ENCODE assay signal across 2 cellular contexts in the genomic region with DNA sequence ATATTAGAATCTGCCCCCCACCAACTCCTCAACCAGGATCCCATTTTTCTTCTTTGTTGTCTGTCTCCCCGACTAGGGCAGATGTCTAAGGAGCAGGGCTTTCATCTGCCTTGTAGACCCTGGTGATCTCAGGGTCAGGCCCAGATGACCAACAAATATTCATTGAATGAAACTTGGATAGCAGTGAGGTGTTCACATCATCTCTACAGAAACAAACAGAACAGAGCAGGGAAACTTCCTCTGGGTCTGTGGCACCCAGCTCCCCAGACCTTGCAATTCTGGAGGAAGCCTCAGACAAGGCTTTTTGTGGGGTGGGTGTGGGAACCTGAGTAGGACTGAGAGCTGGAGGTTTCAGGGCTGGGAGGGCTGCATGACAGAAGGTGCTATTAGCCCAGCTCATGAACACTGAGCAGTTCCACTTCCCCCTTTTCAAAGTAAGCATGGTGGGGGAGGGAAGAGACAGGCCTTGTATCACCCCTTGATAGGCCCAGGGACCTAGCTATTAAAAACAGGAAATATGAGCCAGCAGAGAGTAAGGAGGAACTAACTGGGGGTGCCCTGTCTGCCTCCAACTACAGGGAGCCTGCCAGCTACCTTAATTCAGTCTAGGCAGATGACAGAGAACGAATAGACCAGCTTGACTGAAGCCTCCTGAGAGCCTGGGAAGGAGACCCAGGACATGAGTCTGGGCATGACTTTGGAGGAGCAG.
A peak's percentile ranks its signal among the peaks of the same experiment; 100 is the strongest.
TF ChIP-seq lines count a peak whose summit lies in the region.

No MANE protein-coding gene starts in this region.

TF ChIP-seq in GM23338, 12 proteins besides CTCF, POLR2A, EP300 and RAD21 (continues in another document):
- TF ChIP-seq EZH2 (IDR thresholded peaks at IDR 0.05; ENCODE audit: low read depth, unreplicated experiment), result no peak
- TF ChIP-seq POLR2AphosphoS5 (IDR thresholded peaks at IDR 0.05; ENCODE audit: low read depth), result no peak
- no peak for TF ChIP-seq ZNF114 (CRISPR knock-in tag; IDR thresholded peaks at IDR 0.05)
- TF ChIP-seq, protein P1, sequence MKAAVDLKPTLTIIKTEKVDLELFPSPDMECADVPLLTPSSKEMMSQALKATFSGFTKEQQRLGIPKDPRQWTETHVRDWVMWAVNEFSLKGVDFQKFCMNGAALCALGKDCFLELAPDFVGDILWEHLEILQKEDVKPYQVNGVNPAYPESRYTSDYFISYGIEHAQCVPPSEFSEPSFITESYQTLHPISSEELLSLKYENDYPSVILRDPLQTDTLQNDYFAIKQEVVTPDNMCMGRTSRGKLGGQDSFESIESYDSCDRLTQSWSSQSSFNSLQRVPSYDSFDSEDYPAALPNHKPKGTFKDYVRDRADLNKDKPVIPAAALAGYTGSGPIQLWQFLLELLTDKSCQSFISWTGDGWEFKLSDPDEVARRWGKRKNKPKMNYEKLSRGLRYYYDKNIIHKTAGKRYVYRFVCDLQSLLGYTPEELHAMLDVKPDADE (IDR thresholded peaks at IDR 0.05), result no peak
- TF ChIP-seq CREB1 (CRISPR knock-in tag; IDR thresholded peaks at IDR 0.05; ENCODE audit: low read depth), result no peak
- TF ChIP-seq JUNB (IDR thresholded peaks at IDR 0.05; ENCODE audit: unreplicated experiment), result no peak
- no peak for TF ChIP-seq EZH2phosphoT487 (IDR thresholded peaks at IDR 0.05; ENCODE audit: unreplicated experiment)
- no peak for TF ChIP-seq ZNF462 (CRISPR knock-in tag; IDR thresholded peaks at IDR 0.05)
- no peak for TF ChIP-seq STAT1 (IDR thresholded peaks at IDR 0.05; ENCODE audit: unreplicated experiment)

TF ChIP-seq in K562, 482 proteins besides CTCF, POLR2A, EP300 and RAD21 (continues in another document):
- TF ChIP-seq RNF2 (IDR thresholded peaks at IDR 0.05), result peak; percentile 54; the same call in 1 of the 2 replicates
- TF ChIP-seq TBP (optimal IDR thresholded peaks at IDR 0.05; ENCODE audit: low read depth, low read length), result peak; percentile 49
- TF ChIP-seq SPI1 (IDR thresholded peaks at IDR 0.05; ENCODE audit: borderline replicate concordance, low read depth, low read length), result peak; percentile 99
- TF ChIP-seq MAX (CRISPR knock-in tag; IDR thresholded peaks at IDR 0.05), result no peak
- TF ChIP-seq CREM (IDR thresholded peaks at IDR 0.05; ENCODE audit: low read depth), result peak; percentile 43
- peak; percentile 37; the same call in 1 of the 2 replicates for TF ChIP-seq MTA3 (IDR thresholded peaks at IDR 0.05; ENCODE audit: borderline replicate concordance)
- TF ChIP-seq, protein P2, sequence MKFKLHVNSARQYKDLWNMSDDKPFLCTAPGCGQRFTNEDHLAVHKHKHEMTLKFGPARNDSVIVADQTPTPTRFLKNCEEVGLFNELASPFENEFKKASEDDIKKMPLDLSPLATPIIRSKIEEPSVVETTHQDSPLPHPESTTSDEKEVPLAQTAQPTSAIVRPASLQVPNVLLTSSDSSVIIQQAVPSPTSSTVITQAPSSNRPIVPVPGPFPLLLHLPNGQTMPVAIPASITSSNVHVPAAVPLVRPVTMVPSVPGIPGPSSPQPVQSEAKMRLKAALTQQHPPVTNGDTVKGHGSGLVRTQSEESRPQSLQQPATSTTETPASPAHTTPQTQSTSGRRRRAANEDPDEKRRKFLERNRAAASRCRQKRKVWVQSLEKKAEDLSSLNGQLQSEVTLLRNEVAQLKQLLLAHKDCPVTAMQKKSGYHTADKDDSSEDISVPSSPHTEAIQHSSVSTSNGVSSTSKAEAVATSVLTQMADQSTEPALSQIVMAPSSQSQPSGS (CRISPR knock-in tag; IDR thresholded peaks at IDR 0.05), result no peak
- 0 out of 2 replicates have a peak, but pooled peaks have one; percentile 10 for TF ChIP-seq PHF8 (IDR thresholded peaks at IDR 0.05; ENCODE audit: borderline replicate concordance, low read length)
- TF ChIP-seq FOXJ3 (CRISPR knock-in tag; IDR thresholded peaks at IDR 0.05), result no peak
- 0 out of 2 replicates have a peak, but pooled peaks have one; percentile 33 for TF ChIP-seq CTBP1 (IDR thresholded peaks at IDR 0.05; ENCODE audit: borderline replicate concordance)
- no peak for TF ChIP-seq PRMT5 (CRISPR knock-in tag; IDR thresholded peaks at IDR 0.05)
- TF ChIP-seq LEF1 (IDR thresholded peaks at IDR 0.05), result 0 out of 2 replicates have a peak, but pooled peaks have one; percentile 38
- peak; percentile 55; the same call in 1 of the 2 replicates for TF ChIP-seq ZNF592 (IDR thresholded peaks at IDR 0.05)
- TF ChIP-seq, protein P3, sequence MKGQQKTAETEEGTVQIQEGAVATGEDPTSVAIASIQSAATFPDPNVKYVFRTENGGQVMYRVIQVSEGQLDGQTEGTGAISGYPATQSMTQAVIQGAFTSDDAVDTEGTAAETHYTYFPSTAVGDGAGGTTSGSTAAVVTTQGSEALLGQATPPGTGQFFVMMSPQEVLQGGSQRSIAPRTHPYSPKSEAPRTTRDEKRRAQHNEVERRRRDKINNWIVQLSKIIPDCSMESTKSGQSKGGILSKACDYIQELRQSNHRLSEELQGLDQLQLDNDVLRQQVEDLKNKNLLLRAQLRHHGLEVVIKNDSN (CRISPR knock-in tag; IDR thresholded peaks at IDR 0.05), result no peak
- TF ChIP-seq TEAD1 (CRISPR knock-in tag; IDR thresholded peaks at IDR 0.05), result 0 out of 4 replicates have a peak, but pooled peaks of 1 of the 2 experiments have one; percentile 29
- no peak for TF ChIP-seq GTF2E2 (tag; IDR thresholded peaks at IDR 0.05)
- TF ChIP-seq ZNF639 (CRISPR knock-in tag; conservative IDR thresholded peaks at IDR 0.05 in 1 of 2, IDR thresholded peaks at IDR 0.05 in 1 of 2), result peak in 1 of 2 experiments; percentile 37; a peak in 1 of 4 replicates
- no peak for TF ChIP-seq POLR2AphosphoS2 (IDR thresholded peaks at IDR 0.05; ENCODE audit: low read length)
- peak; percentile 47; the same call in 1 of the 2 replicates for TF ChIP-seq MYC (IDR thresholded peaks at IDR 0.05; ENCODE audit: low read depth, low read length)
- no peak for TF ChIP-seq MYC (CRISPR knock-in tag; IDR thresholded peaks at IDR 0.05; ENCODE audit: borderline replicate concordance, low read depth)
- TF ChIP-seq ATF7 (IDR thresholded peaks at IDR 0.05), result 0 out of 2 replicates have a peak, but pooled peaks have one; percentile 13
- TF ChIP-seq MBD2 (IDR thresholded peaks at IDR 0.05; ENCODE audit: borderline replicate concordance, low read depth), result peak; percentile 20; the same call in 1 of the 2 replicates
- peak; percentile 40; the same call in 1 of the 2 replicates for TF ChIP-seq BHLHE40 (IDR thresholded peaks at IDR 0.05; ENCODE audit: low read length)
- no peak for TF ChIP-seq CBFA2T2 (conservative IDR thresholded peaks at IDR 0.05)
- TF ChIP-seq KDM5B (IDR thresholded peaks at IDR 0.05; ENCODE audit: insufficient replicate concordance, low read depth, low read length), result peak; percentile 29
- no peak for TF ChIP-seq GATAD2A (IDR thresholded peaks at IDR 0.05)
- TF ChIP-seq PRDM10 (IDR thresholded peaks at IDR 0.05; ENCODE audit: partially characterized antibody), result peak; percentile 18
- TF ChIP-seq ETV6 (IDR thresholded peaks at IDR 0.05; ENCODE audit: borderline replicate concordance in 1 of 2, low read depth in 2 of 2, low read length in 1 of 2), result peak in 1 of 2 experiments; percentile 73; a peak in 1 of 4 replicates
- TF ChIP-seq ETV6 (CRISPR knock-in tag; IDR thresholded peaks at IDR 0.05; ENCODE audit: borderline replicate concordance), result no peak
- TF ChIP-seq, protein P4, sequence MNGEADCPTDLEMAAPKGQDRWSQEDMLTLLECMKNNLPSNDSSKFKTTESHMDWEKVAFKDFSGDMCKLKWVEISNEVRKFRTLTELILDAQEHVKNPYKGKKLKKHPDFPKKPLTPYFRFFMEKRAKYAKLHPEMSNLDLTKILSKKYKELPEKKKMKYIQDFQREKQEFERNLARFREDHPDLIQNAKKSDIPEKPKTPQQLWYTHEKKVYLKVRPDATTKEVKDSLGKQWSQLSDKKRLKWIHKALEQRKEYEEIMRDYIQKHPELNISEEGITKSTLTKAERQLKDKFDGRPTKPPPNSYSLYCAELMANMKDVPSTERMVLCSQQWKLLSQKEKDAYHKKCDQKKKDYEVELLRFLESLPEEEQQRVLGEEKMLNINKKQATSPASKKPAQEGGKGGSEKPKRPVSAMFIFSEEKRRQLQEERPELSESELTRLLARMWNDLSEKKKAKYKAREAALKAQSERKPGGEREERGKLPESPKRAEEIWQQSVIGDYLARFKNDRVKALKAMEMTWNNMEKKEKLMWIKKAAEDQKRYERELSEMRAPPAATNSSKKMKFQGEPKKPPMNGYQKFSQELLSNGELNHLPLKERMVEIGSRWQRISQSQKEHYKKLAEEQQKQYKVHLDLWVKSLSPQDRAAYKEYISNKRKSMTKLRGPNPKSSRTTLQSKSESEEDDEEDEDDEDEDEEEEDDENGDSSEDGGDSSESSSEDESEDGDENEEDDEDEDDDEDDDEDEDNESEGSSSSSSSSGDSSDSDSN (IDR thresholded peaks at IDR 0.05; ENCODE audit: borderline replicate concordance in 1 of 2, low read depth in 2 of 2, low read length in 2 of 2), result 0 out of 4 replicates have a peak, but pooled peaks of 1 of the 2 experiments have one; percentile 36
- no peak for TF ChIP-seq NR3C1 (CRISPR knock-in tag; IDR thresholded peaks at IDR 0.05)
- 0 out of 2 replicates have a peak, but pooled peaks have one; percentile 10 for TF ChIP-seq CHD2 (IDR thresholded peaks at IDR 0.05; ENCODE audit: low read depth, low read length)
- TF ChIP-seq ZFX (CRISPR knock-in tag; IDR thresholded peaks at IDR 0.05), result 0 out of 2 replicates have a peak, but pooled peaks have one; percentile 14
- TF ChIP-seq, protein P5, sequence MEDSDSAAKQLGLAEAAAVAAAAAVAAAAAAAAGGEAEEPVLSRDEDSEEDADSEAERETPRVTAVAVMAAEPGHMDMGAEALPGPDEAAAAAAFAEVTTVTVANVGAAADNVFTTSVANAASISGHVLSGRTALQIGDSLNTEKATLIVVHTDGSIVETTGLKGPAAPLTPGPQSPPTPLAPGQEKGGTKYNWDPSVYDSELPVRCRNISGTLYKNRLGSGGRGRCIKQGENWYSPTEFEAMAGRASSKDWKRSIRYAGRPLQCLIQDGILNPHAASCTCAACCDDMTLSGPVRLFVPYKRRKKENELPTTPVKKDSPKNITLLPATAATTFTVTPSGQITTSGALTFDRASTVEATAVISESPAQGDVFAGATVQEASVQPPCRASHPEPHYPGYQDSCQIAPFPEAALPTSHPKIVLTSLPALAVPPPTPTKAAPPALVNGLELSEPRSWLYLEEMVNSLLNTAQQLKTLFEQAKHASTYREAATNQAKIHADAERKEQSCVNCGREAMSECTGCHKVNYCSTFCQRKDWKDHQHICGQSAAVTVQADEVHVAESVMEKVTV (CRISPR knock-in tag; IDR thresholded peaks at IDR 0.05), result no peak
